Comparison of ENCODE assay signal across 14 cellular contexts in the genomic region with DNA sequence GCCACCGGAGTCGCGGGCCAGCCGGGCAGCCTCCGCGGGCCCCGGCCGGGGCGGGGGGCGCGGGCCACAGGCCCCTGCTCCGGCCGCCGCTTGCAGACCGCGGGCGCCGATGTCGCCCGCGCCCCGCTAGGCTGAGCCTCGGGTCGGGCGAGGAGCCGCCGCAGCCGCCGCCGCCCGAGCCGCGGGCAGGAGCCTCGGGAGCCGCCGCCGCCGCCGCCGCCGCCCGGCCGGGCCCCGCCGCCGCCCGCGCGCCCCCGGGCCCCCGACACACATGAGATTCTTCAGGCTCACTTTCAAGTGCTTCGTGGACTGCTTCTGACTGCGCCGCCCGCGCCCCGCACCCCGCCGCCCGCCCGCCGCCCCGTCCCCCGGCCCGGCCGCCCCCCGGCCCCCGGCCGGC. TPM values are rescaled to one million over a fixed set of nuclear protein-coding genes. Genes with fewer than 3 reads are reported as not detected.
DNase-seq lines count a peak whose midpoint lies in the region; ATAC-seq and TF ChIP-seq lines count a peak whose summit lies in the region.
"Had no signal": no experiment of that assay in that cellular context is flagged by ENCODE, and none has a peak within 500 bp of the region (broad histone marks: within the 10 kb centered on the region; RNA-seq: fewer than 3 reads in every experiment).

No MANE protein-coding gene starts in this region.

- POLR2A ChIA-PET in BJ (lab: Charles Lee) = no interaction called here
- POLR2A ChIA-PET in A673 (lab: Charles Lee; ENCODE audit: low non-redundant PET) = no interaction called here

- H3K36me3 Mint-ChIP-seq in Calu3 (ENCODE audit: insufficient read depth, unreplicated experiment) = peaks cover 33% of the 10 kb centered on the region
- no peaks in the 10 kb centered on the region for H3K36me3 Mint-ChIP-seq in activated T-helper 17 cell treated with anti-CD3 and anti-CD28 coated beads, Interleukin-2, amount 50 U/mL, for 72 hours (ENCODE audit: low read depth)
- no peaks in the 10 kb centered on the region for H3K36me3 Mint-ChIP-seq in naive B cell

- peak; percentile 3 for ATAC-seq in activated T-helper 17 cell treated with anti-CD3 and anti-CD28 coated beads, Interleukin-2, amount 50 U/mL, for 72 hours (replicated peaks)
- ATAC-seq in naive B cell (ENCODE audit: low read depth in 2 of 2) = peak; percentile 45 to 49
- no peak for ATAC-seq in GM19463 (IDR thresholded peaks at IDR 0.05; ENCODE audit: unreplicated experiment)
- no peak for ATAC-seq in GM19351 (IDR thresholded peaks at IDR 0.05; ENCODE audit: unreplicated experiment)

- H3K36me3 ChIP-seq in BJ (ENCODE audit: control insufficient read depth, insufficient read depth, low read length) (no peaks in the 10 kb centered on the region), A673 (ENCODE audit: insufficient read depth, low read length, poor library complexity, severe bottlenecking) (no peaks in the 10 kb centered on the region)
- H3K36me3 ChIP-seq: brain microvascular endothelial cell, SJSA1, spleen, thoracic aorta had no signal

- no peaks in the 10 kb centered on the region for H3K9me3 ChIP-seq in A673 (ENCODE audit: low read depth, low read length, poor library complexity, severe bottlenecking)
- H3K9me3 ChIP-seq: SJSA1, thoracic aorta had no signal

- H3K27ac Mint-ChIP-seq in Calu3 (ENCODE audit: unreplicated experiment) = peak overlapping the region; percentile 50
- no peak overlapping the region for H3K27ac Mint-ChIP-seq in activated T-helper 17 cell treated with anti-CD3 and anti-CD28 coated beads, Interleukin-2, amount 50 U/mL, for 72 hours
- no peak overlapping the region for H3K27ac Mint-ChIP-seq in naive B cell

- peak overlapping the region; percentile 8 for H3K4me3 ChIP-seq in BJ (ENCODE audit: low read depth, low read length)
- H3K4me3 ChIP-seq in A673 (ENCODE audit: low read depth, low read length, poor library complexity, severe bottlenecking) = no peak overlapping the region
- H3K4me3 ChIP-seq: SJSA1 had no signal

- intact Hi-C loops in Calu3 (cut with micrococcal nuclease; ENCODE audit: unreplicated experiment) = no loop called here
- intact Hi-C loops in A673 (cut with micrococcal nuclease; ENCODE audit: unreplicated experiment) = no loop called here

- DNase-seq in BJ (ENCODE audit: low read depth) = no peak
- no peak for DNase-seq in Calu3
- DNase-seq in naive B cell = no peak
- no peak for DNase-seq in A673 (ENCODE audit: low spot score)
- DNase-seq in ureter (ENCODE audit: low spot score) = no peak
- DNase-seq: effector CD4-positive, alpha-beta T cell; spleen had no signal

- no peaks in the 10 kb centered on the region for H3K9me3 Mint-ChIP-seq in Calu3 (ENCODE audit: low read depth, unreplicated experiment)
- H3K9me3 Mint-ChIP-seq in activated T-helper 17 cell treated with anti-CD3 and anti-CD28 coated beads, Interleukin-2, amount 50 U/mL, for 72 hours = no peaks in the 10 kb centered on the region
- peaks cover 0 to 4% (median 0%) of the 10 kb centered on the region in 7 donors for H3K9me3 Mint-ChIP-seq in naive B cell

- H3K4me1 ChIP-seq in A673 (ENCODE audit: insufficient read depth, low read length, poor library complexity, severe bottlenecking) = peaks cover 5% of the 10 kb centered on the region
- H3K4me1 ChIP-seq: parathyroid adenoma, SJSA1 had no signal

- H3K27ac ChIP-seq in A673 (ENCODE audit: low read depth, low read length, poor library complexity, severe bottlenecking) = no peak overlapping the region
- H3K27ac ChIP-seq: brain microvascular endothelial cell, parathyroid adenoma, SJSA1 had no signal

- TF ChIP-seq CTCF in BJ (IDR thresholded peaks at IDR 0.05; ENCODE audit: insufficient read depth, low read depth, low read length) = no peak
- TF ChIP-seq CTCF in Calu3 (IDR thresholded peaks at IDR 0.05; ENCODE audit: unreplicated experiment) = no peak
- TF ChIP-seq CTCF in A673 (conservative IDR thresholded peaks at IDR 0.05; ENCODE audit: low read depth, low read length) = no peak

- BruUV-seq in Calu3 (replicated peaks; lab: Mats Ljungman, UMichigan) (no TSS peak), A673 (replicated peaks; lab: Mats Ljungman, UMichigan) (no TSS peak)

- H3K4me1 Mint-ChIP-seq in Calu3 (ENCODE audit: low read depth, unreplicated experiment) (no peaks in the 10 kb centered on the region), naive B cell (peaks cover 0 to 10% (median 0%) of the 10 kb centered on the region in 3 donors)
- no peaks in the 10 kb centered on the region for H3K4me1 Mint-ChIP-seq in activated T-helper 17 cell treated with anti-CD3 and anti-CD28 coated beads, Interleukin-2, amount 50 U/mL, for 72 hours

- CTCF ChIA-PET in BJ (lab: Yijun Ruan, JAX) = interaction anchor here (0.8 kb wide), 1 partner anchor 20 kb away, joined by 3 read pairs; no protein-coding TSS in a partner anchor
- CTCF ChIA-PET in Calu3 (lab: Charles Lee) = interaction anchor here (1.9 kb wide), 1 partner anchor 21 kb away, joined by 7 read pairs; no protein-coding TSS in a partner anchor
- CTCF ChIA-PET in A673 (lab: Charles Lee) = interaction anchor here (1.0 kb wide), 1 partner anchor 259 kb away, joined by 3 read pairs; no protein-coding TSS in a partner anchor

- peak overlapping the region; percentile 63 for H3K4me3 Mint-ChIP-seq in Calu3 (ENCODE audit: low read depth, unreplicated experiment)
- H3K4me3 Mint-ChIP-seq in activated T-helper 17 cell treated with anti-CD3 and anti-CD28 coated beads, Interleukin-2, amount 50 U/mL, for 72 hours = no peak overlapping the region
- peak overlapping the region in 1 of 8 donors; percentile 83 for H3K4me3 Mint-ChIP-seq in naive B cell

- H3K27me3 Mint-ChIP-seq in Calu3 (ENCODE audit: unreplicated experiment) (peaks cover 14% of the 10 kb centered on the region), naive B cell (peaks cover 0 to 27% (median 15%) of the 10 kb centered on the region in 3 donors)
- H3K27me3 Mint-ChIP-seq in activated T-helper 17 cell treated with anti-CD3 and anti-CD28 coated beads, Interleukin-2, amount 50 U/mL, for 72 hours = no peaks in the 10 kb centered on the region

- H3K27me3 ChIP-seq in BJ (ENCODE audit: control insufficient read depth, insufficient read depth, low read length) (no peaks in the 10 kb centered on the region), A673 (replicated peaks; ENCODE audit: insufficient read depth, low read depth, low read length, poor library complexity) (no peaks in the 10 kb centered on the region)
- H3K27me3 ChIP-seq: brain microvascular endothelial cell, SJSA1 had no signal

RNA-seq across cellular contexts. Expression of gene SLC6A8, which starts 0.3 kb away (rescaled TPM):
- polyA plus RNA-seq in BJ (2011; rRNA removed) (8.3 and 11.9 TPM in 2 replicates), naive B cell (ENCODE audit: low read depth in 6 of 6) (under 1 TPM in 3 of 6 donors, not detected in 3; 0.06 to 0.78 (median 0.23) TPM)
- 21.5 and 24.3 TPM in 2 replicates for polyA minus RNA-seq in BJ (2011; rRNA and poly(A)+ RNA removed)
- total RNA-seq in Calu3 (2022) (24.6 and 27.4 TPM in 2 replicates), A673 (2021) (41.4 and 49.8 TPM in 2 replicates), ureter (70.3 TPM)
- 10 to 100 TPM in 1 of 2 donors, 1 to 10 TPM in 1; 1.1 to 26.1 TPM for total RNA-seq in activated T-helper 17 cell treated with anti-CD3 and anti-CD28 coated beads, Interleukin-2, amount 50 U/mL, for 72 hours

RNA-seq across cellular contexts. Expression of gene PNCK, which starts 14.5 kb away (rescaled TPM):
- 0.22 and 0.28 TPM in 2 replicates for polyA plus RNA-seq in BJ (2011; rRNA removed)
- not detected in 2 replicates for polyA minus RNA-seq in BJ (2011; rRNA and poly(A)+ RNA removed)
- 1.1 TPM in 1 of 2 replicates, not detected in the other for total RNA-seq in Calu3 (2022)
- total RNA-seq in activated T-helper 17 cell treated with anti-CD3 and anti-CD28 coated beads, Interleukin-2, amount 50 U/mL, for 72 hours = 10 to 100 TPM in 1 of 2 donors, 1 to 10 TPM in 1; 1.6 to 16.7 TPM
- polyA plus RNA-seq in naive B cell (ENCODE audit: low read depth in 6 of 6) = not detected
- total RNA-seq in A673 (2021) = 0.52 and 0.60 TPM in 2 replicates
- total RNA-seq in ureter = 12.3 TPM
- total RNA-seq: SJSA1 had no signal

RNA-seq across cellular contexts. Expression of gene BCAP31, which starts 36.1 kb away (rescaled TPM):
- 204 and 222 TPM in 2 replicates for polyA plus RNA-seq in BJ (2011; rRNA removed)
- polyA minus RNA-seq in BJ (2011; rRNA and poly(A)+ RNA removed) = 73.3 and 109 TPM in 2 replicates
- total RNA-seq in Calu3 (2022) = 371 and 407 TPM in 2 replicates
- total RNA-seq in activated T-helper 17 cell treated with anti-CD3 and anti-CD28 coated beads, Interleukin-2, amount 50 U/mL, for 72 hours = 100 to 1,000 TPM; 115 to 170 TPM
- 100 to 1,000 TPM; 228 to 369 (median 252) TPM for polyA plus RNA-seq in naive B cell (ENCODE audit: low read depth in 6 of 6)
- total RNA-seq in A673 (2021) = 219 and 235 TPM in 2 replicates
- total RNA-seq in ureter = 315 TPM

RNA-seq across cellular contexts. Expression of gene ABCD1, which starts 36.6 kb away (rescaled TPM):
- 4.3 and 9.2 TPM in 2 replicates for polyA plus RNA-seq in BJ (2011; rRNA removed)
- 6.6 and 8.2 TPM in 2 replicates for polyA minus RNA-seq in BJ (2011; rRNA and poly(A)+ RNA removed)
- 14.4 and 22.8 TPM in 2 replicates for total RNA-seq in Calu3 (2022)
- total RNA-seq in activated T-helper 17 cell treated with anti-CD3 and anti-CD28 coated beads, Interleukin-2, amount 50 U/mL, for 72 hours = 1 to 10 TPM; 6.7 to 9.4 TPM
- 1 to 10 TPM; 2.2 to 6.2 (median 5.2) TPM for polyA plus RNA-seq in naive B cell (ENCODE audit: low read depth in 6 of 6)
- 7.8 and 8.0 TPM in 2 replicates for total RNA-seq in A673 (2021)
- total RNA-seq in ureter = 15.1 TPM

RNA-seq across cellular contexts. Expression of gene DUSP9, which starts 41.1 kb away (rescaled TPM):
- 0.04 and 0.06 TPM in 2 replicates for polyA plus RNA-seq in BJ (2011; rRNA removed)
- not detected in 2 replicates for polyA minus RNA-seq in BJ (2011; rRNA and poly(A)+ RNA removed)
- 0.19 and 0.27 TPM in 2 replicates for total RNA-seq in Calu3 (2022)
- total RNA-seq in activated T-helper 17 cell treated with anti-CD3 and anti-CD28 coated beads, Interleukin-2, amount 50 U/mL, for 72 hours = under 1 TPM in 1 of 2 donors, not detected in 1; 0.13 TPM
- polyA plus RNA-seq in naive B cell (ENCODE audit: low read depth in 6 of 6) = not detected
- 0.92 and 1.4 TPM in 2 replicates for total RNA-seq in A673 (2021)
- total RNA-seq in ureter = 2.7 TPM
- total RNA-seq: thoracic aorta had no signal

Comparison
In these comparisons a context has a peak if more than half of its experiments do, and no peak if none do; other contexts are left out.
1. ATAC-seq: peak in activated T-helper 17 cell treated with anti-CD3 and anti-CD28 coated beads, Interleukin-2, amount 50 U/mL, for 72 hours (single experiment) and naive B cell (2 of 2); none in GM19463 (single experiment) and GM19351 (single experiment).